8 cellular contexts compared by ENCODE assay signal in genomic region chr11:76512851-76513653, GRCh38.
DNase-seq lines count a peak whose midpoint lies in the region; ATAC-seq and TF ChIP-seq lines count a peak whose summit lies in the region.

No MANE protein-coding gene starts in this region.

- WGBS in neuronal stem cell (ENCODE audit: extremely low coverage in 2 of 2, insufficient read length in 2 of 2, insufficient replicate concordance in 1 of 2), 2 donors = no CpG with 5 or more reads among the region's 1 CpG

- H3K14ac ChIP-seq in neuronal stem cell (ENCODE audit: low read length) = no peak overlapping the region

- H3K23ac ChIP-seq in neuronal stem cell (ENCODE audit: low read depth, low read length, poor library complexity) = no peak overlapping the region

- H2AFZ ChIP-seq in MM.1S (ENCODE audit: low read length) = no peak overlapping the region
- H2AFZ ChIP-seq in neuronal stem cell (ENCODE audit: low read length) = no peak overlapping the region

- H3K9ac ChIP-seq in MM.1S (ENCODE audit: low read length) (no peak overlapping the region), neuronal stem cell (ENCODE audit: low read depth, low read length, poor library complexity) (no peak overlapping the region)

- no peak overlapping the region for H3K27ac ChIP-seq in MM.1S (ENCODE audit: low read length)
- no peak overlapping the region for H3K27ac ChIP-seq in neuronal stem cell (replicated peaks; ENCODE audit: low read length)

- 0 out of 2 replicates have a peak, but pooled peaks cover 5% of the 10 kb centered on the region for H3F3A ChIP-seq in MM.1S (ENCODE audit: insufficient read depth, low read length)

- H3K36me3 ChIP-seq in MM.1S (replicated peaks; ENCODE audit: insufficient read depth, low read length) (no peaks in the 10 kb centered on the region; the same call in 1 of the 2 replicates), neuronal stem cell (replicated peaks in 1 of 2; ENCODE audit: control insufficient read depth in 2 of 2, insufficient read depth in 2 of 2, low read length in 2 of 2) (peaks cover 6 to 59% of the 10 kb centered on the region in 2 donors)

- no peak overlapping the region for H3K18ac ChIP-seq in neuronal stem cell (ENCODE audit: low read length)

- POLR2A ChIA-PET in T-cell (lab: Charles Lee) = no interaction called here

- peaks cover 29% of the 10 kb centered on the region for H3K36me3 Mint-ChIP-seq in nephron (ENCODE audit: low read depth)
- H3K36me3 Mint-ChIP-seq in T-cell = peaks cover 21% of the 10 kb centered on the region

- DNase-seq in DMS53 (lab: John Stamatoyannopoulos, UW) (peak; percentile 59), MM.1S (peak; percentile 17), cardiac fibroblast (ENCODE audit: low read depth in 2 of 2) (peak; percentile 64 to 71), T-cell (no peak), ecto neural progenitor cell (ENCODE audit: low spot score) (no peak), neuronal stem cell (ENCODE audit: low spot score) (no peak)
- no peak for DNase-seq in activated CD4-positive, CD25-positive, alpha-beta regulatory T cell (lab: John Stamatoyannopoulos, UW)

- H3K27me3 Mint-ChIP-seq in nephron (ENCODE audit: low read depth) (no peaks in the 10 kb centered on the region), T-cell (no peaks in the 10 kb centered on the region)

- H3K4me1 ChIP-seq in MM.1S (ENCODE audit: low read length) = peaks cover 25% of the 10 kb centered on the region
- peaks cover 4 to 5% of the 10 kb centered on the region in 2 donors for H3K4me1 ChIP-seq in neuronal stem cell (ENCODE audit: control insufficient read depth in 2 of 2, insufficient read depth in 1 of 2, low read depth in 1 of 2, low read length in 2 of 2)

- H2BK12ac ChIP-seq in neuronal stem cell (ENCODE audit: low read length) = no peak overlapping the region

- H3K27ac Mint-ChIP-seq in nephron (no peak overlapping the region), T-cell (peak overlapping the region in 1 of 2 donors; percentile 25)

- no peaks in the 10 kb centered on the region for H3K9me2 ChIP-seq in MM.1S (replicated peaks; ENCODE audit: insufficient read depth, low read length)

- H3K9me3 Mint-ChIP-seq in nephron (peaks cover 5% of the 10 kb centered on the region), T-cell (no peaks in the 10 kb centered on the region)

- no peak overlapping the region for H3K4me3 Mint-ChIP-seq in nephron
- H3K4me3 Mint-ChIP-seq in T-cell = no peak overlapping the region

- H4K91ac ChIP-seq in neuronal stem cell (ENCODE audit: low read depth, low read length, poor library complexity) = no peak overlapping the region

- H3K4me1 Mint-ChIP-seq in nephron (no peaks in the 10 kb centered on the region), T-cell (peaks cover 0 to 2% (median 0%) of the 10 kb centered on the region in 3 donors)

- H4K20me1 ChIP-seq in MM.1S (ENCODE audit: insufficient read depth, low read length) = no peaks in the 10 kb centered on the region

- no peak overlapping the region for H2BK15ac ChIP-seq in neuronal stem cell (ENCODE audit: low read length)

- ATAC-seq in T-cell (replicated peaks in 1 of 4) = no peak

- H3K4ac ChIP-seq in neuronal stem cell (ENCODE audit: low read length) = no peak overlapping the region

- CTCF ChIA-PET in T-cell (lab: Charles Lee) = interaction anchor here in 1 of 2 donors (0.8 to 1.2 kb wide), 3 partner anchors 278 to 306 kb away, joined by 3 to 4 read pairs (median 4); no protein-coding TSS in a partner anchor

- H3K4me3 ChIP-seq in MM.1S (ENCODE audit: low read length) (no peak overlapping the region), cardiac fibroblast (replicated peaks in 1 of 2; ENCODE audit: low read depth in 2 of 2, low read length in 2 of 2) (no peak overlapping the region), neuronal stem cell (ENCODE audit: low read length in 2 of 2) (no peak overlapping the region)

- no peak overlapping the region for H2BK120ac ChIP-seq in neuronal stem cell (ENCODE audit: low read depth, low read length)

- no peak overlapping the region for H3K4me2 ChIP-seq in MM.1S (ENCODE audit: low read depth, low read length)
- no peak overlapping the region for H3K4me2 ChIP-seq in neuronal stem cell (ENCODE audit: insufficient read depth, low read length, poor library complexity, severe bottlenecking)

- H3K79me1 ChIP-seq in neuronal stem cell (ENCODE audit: low read depth, low read length) = no peaks in the 10 kb centered on the region

- H4K8ac ChIP-seq in neuronal stem cell (ENCODE audit: low read depth, low read length) = no peak overlapping the region

- H2BK5ac ChIP-seq in neuronal stem cell (ENCODE audit: low read length) = no peak overlapping the region

- H3K27me3 ChIP-seq in MM.1S (replicated peaks; ENCODE audit: insufficient read depth, low read length) = no peaks in the 10 kb centered on the region
- H3K27me3 ChIP-seq in neuronal stem cell (ENCODE audit: control insufficient read depth in 3 of 3, insufficient read depth in 3 of 3, low read depth in 1 of 3, low read length in 3 of 3) = no peaks in the 10 kb centered on the region

- H3K9me3 ChIP-seq in MM.1S (replicated peaks; ENCODE audit: insufficient read depth, low read length) (no peaks in the 10 kb centered on the region), neuronal stem cell (replicated peaks in 1 of 2; ENCODE audit: control insufficient read depth in 2 of 2, insufficient read depth in 1 of 2, low read depth in 1 of 2, low read length in 2 of 2) (peaks cover 0 to 7% of the 10 kb centered on the region in 2 donors)

- TF ChIP-seq CTCF in MM.1S (IDR thresholded peaks at IDR 0.05; ENCODE audit: low read length) (peak; percentile 47), cardiac fibroblast (IDR thresholded peaks at IDR 0.05; ENCODE audit: low read depth, low read length) (peak; percentile 34), nephron (IDR thresholded peaks at IDR 0.05; ENCODE audit: unreplicated experiment in 3 of 3) (peak; percentile 50 to 65 (median 55))

- no peak overlapping the region for H2AK5ac ChIP-seq in neuronal stem cell (ENCODE audit: low read depth, low read length)

- H3K79me2 ChIP-seq in MM.1S (ENCODE audit: low read length) = no peaks in the 10 kb centered on the region

Comparison
In these comparisons a context has a peak if more than half of its experiments do, and no peak if none do; other contexts are left out.
1. DNase-seq: peak in DMS53 (single experiment), MM.1S (single experiment) and cardiac fibroblast (2 of 2); none in T-cell (0 of 34), ecto neural progenitor cell (single experiment), activated CD4-positive, CD25-positive, alpha-beta regulatory T cell (0 of 4) and neuronal stem cell (single experiment).
2. Peak in every context shown above with its lines, with median percentiles within 50 percentile points of each other: CTCF ChIP-seq.